Comparison of ENCODE assay signal across 17 cellular contexts in the genomic region with DNA sequence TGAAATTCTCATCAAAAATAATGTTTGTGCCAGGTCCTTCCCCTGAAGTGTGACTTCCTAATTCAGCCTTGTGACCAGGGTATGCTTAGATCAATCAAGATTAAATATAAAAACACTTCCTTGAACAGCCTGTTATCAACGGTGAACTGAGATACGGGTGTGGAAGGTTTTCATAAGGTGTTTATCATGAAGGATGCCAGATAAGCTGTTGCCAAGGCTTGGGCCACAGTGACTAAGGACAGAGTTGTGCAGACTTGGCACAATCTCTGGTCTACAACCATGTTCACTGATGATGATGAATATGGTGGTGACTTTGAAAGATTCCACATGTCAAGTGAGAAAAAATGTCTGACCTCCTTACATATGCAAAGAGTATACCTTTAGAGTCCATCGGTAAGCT. TPM values are rescaled to one million over a fixed set of nuclear protein-coding genes. Genes with fewer than 3 reads are reported as not detected.
DNase-seq lines count a peak whose midpoint lies in the region; ATAC-seq, FAIRE-seq and TF ChIP-seq lines count a peak whose summit lies in the region.
"Had no signal": no experiment of that assay in that cellular context is flagged by ENCODE, and none has a peak within 500 bp of the region (broad histone marks: within the 10 kb centered on the region; RNA-seq: fewer than 3 reads in every experiment).

No MANE protein-coding gene starts in this region.

- no peaks in the 10 kb centered on the region for H3K9me3 ChIP-seq in MG63
- no peaks in the 10 kb centered on the region for H3K9me3 ChIP-seq in body of pancreas

- H3K36me3 ChIP-seq in MG63: no peaks in the 10 kb centered on the region
- H3K36me3 ChIP-seq in body of pancreas (replicated peaks in 1 of 2; ENCODE audit: insufficient read depth in 1 of 2, low read depth in 2 of 2): no peaks in the 10 kb centered on the region

- no peak overlapping the region for H3K4me3 ChIP-seq in MG63
- H3K4me3 ChIP-seq in body of pancreas: no peak overlapping the region
- no peak overlapping the region for H3K4me3 ChIP-seq in retinal pigment epithelial cell (ENCODE audit: low read length)

- no peak overlapping the region for H3K27ac ChIP-seq in body of pancreas

- H3K4me1 Mint-ChIP-seq in HFFc6 (ENCODE audit: low read depth): no peaks in the 10 kb centered on the region
- H3K4me1 Mint-ChIP-seq: CD4-positive, CD25-positive, alpha-beta regulatory T cell had no signal

- H3K4me1 ChIP-seq in body of pancreas: peaks cover 8% of the 10 kb centered on the region

- no peak for FAIRE-seq in frontal cortex (lab: Jason Lieb, UNC)
- FAIRE-seq: H54 had no signal

- TF ChIP-seq POLR2A in body of pancreas (IDR thresholded peaks at IDR 0.05): no peak

- DNase-seq in MG63 (peak; percentile 2), body of pancreas (peak in 3 of 4 donors; percentile 11 to 34 (median 17)), left colon (peak in 1 of 2 donors; percentile 25), retinal pigment epithelial cell (ENCODE audit: low read depth) (peak; percentile 7), GM10266 (ENCODE audit: extremely low spot score) (no peak), NCI-H69 (lab: John Stamatoyannopoulos, UW) (no peak), frontal cortex (ENCODE audit: low spot score in 2 of 2) (no peak), HFFc6 (no peak)
- DNase-seq: AML-193; CD4-positive, CD25-positive, alpha-beta regulatory T cell; KG1; NCI-H1092 treated with DMSO at 0.1 percent for 48 hours; NCI-H1694; NCI-H748 treated with DMSO at 0.1 percent for 48 hours; PC-3 had no signal

- H3K9me3 Mint-ChIP-seq in HFFc6: no peaks in the 10 kb centered on the region

- peak; percentile 83 for ATAC-seq in body of pancreas
- peak; percentile 87 for ATAC-seq in left colon
- ATAC-seq: PC-3 had no signal

- TF ChIP-seq CTCF in body of pancreas (IDR thresholded peaks at IDR 0.05) (no peak), retinal pigment epithelial cell (conservative IDR thresholded peaks at IDR 0.05; ENCODE audit: low read depth, low read length) (no peak), GM10266 (IDR thresholded peaks at IDR 0.05; ENCODE audit: control insufficient read depth, insufficient read depth, low read depth, missing control alignments) (no peak), HFFc6 (IDR thresholded peaks at IDR 0.05) (no peak)

- H3K27me3 ChIP-seq in MG63 (no peaks in the 10 kb centered on the region), body of pancreas (no peaks in the 10 kb centered on the region)

- intact Hi-C loops in body of pancreas (cut with DNase I): no loop called here
- intact Hi-C loops in left colon (cut with DNase I, micrococcal nuclease): no loop called here

- H3K27ac Mint-ChIP-seq in HFFc6: no peak overlapping the region
- H3K27ac Mint-ChIP-seq: CD4-positive, CD25-positive, alpha-beta regulatory T cell had no signal

- 27 to 28% methylated on average over 3 of the region's 3 CpGs for WGBS in body of pancreas, 2 donors

- no peaks in the 10 kb centered on the region for H3K36me3 Mint-ChIP-seq in HFFc6 (ENCODE audit: low read depth)
- H3K36me3 Mint-ChIP-seq: CD4-positive, CD25-positive, alpha-beta regulatory T cell had no signal

- H3K27me3 Mint-ChIP-seq in HFFc6 (ENCODE audit: insufficient read depth): peaks cover 1% of the 10 kb centered on the region; the same call in 1 of the 2 replicates
- H3K27me3 Mint-ChIP-seq: CD4-positive, CD25-positive, alpha-beta regulatory T cell had no signal

- no peak overlapping the region for H3K4me3 Mint-ChIP-seq in HFFc6
- H3K4me3 Mint-ChIP-seq: CD4-positive, CD25-positive, alpha-beta regulatory T cell had no signal

RNA-seq across cellular contexts. Expression of a gene that starts 51.3 kb away (rescaled TPM):
- total RNA-seq in MG63 (2014; rRNA removed; shearing (Covaris generic); ENCODE audit: low replicate concordance): 10.9 and 20.1 TPM in 2 replicates
- total RNA-seq in body of pancreas (1 to 10 TPM in 1 of 2 donors, under 1 TPM in 1; 0.66 to 1.0 TPM), left colon (1 to 10 TPM in 1 of 2 donors, under 1 TPM in 1; 0.61 to 2.6 TPM), frontal cortex (44.4 TPM)
- total RNA-seq in HFFc6 (2021; fragmentation: NEBNext Ultra II Directional; extraction: Animal tissue kit (Norgen Biotek cat#: 25700)): 10 to 100 TPM; 13.4 to 24.2 (median 23.0) TPM
- total RNA-seq: G401, PC-3 had no signal

Comparison
In these comparisons a context has a peak if more than half of its experiments do, and no peak if none do; other contexts are left out.
1. DNase-seq: peak in MG63 (single experiment), body of pancreas (3 of 4) and retinal pigment epithelial cell (single experiment); none in GM10266 (single experiment), NCI-H69 (single experiment), frontal cortex (0 of 2) and HFFc6 (single experiment).